In genomic region chr12:48890657-48891418, GRCh38 we compare ENCODE assay signal across 8 cellular contexts. TPM values are rescaled to one million over a fixed set of nuclear protein-coding genes. Genes with fewer than 3 reads are reported as not detected.
DNase-seq lines count a peak whose midpoint lies in the region; ATAC-seq lines count a peak whose summit lies in the region.

No MANE protein-coding gene starts in this region.

- ATAC-seq in GM21786 (IDR thresholded peaks at IDR 0.05; ENCODE audit: unreplicated experiment) (peak; percentile 50), aorta (ENCODE audit: low FRiP score) (peak; percentile 95)

- no peaks in the 10 kb centered on the region for H3K9me3 ChIP-seq in BLaER1 treated with 17β-estradiol and CSF1 and Interleukin-3, amounts not matched to agents 10 nM and 100 nM (replicated peaks in 1 of 11)
- H3K9me3 ChIP-seq in aorta (ENCODE audit: control insufficient read depth, low read length), result no peaks in the 10 kb centered on the region

- H3K36me3 ChIP-seq in BLaER1 treated with 17β-estradiol and CSF1 and Interleukin-3, amounts not matched to agents 10 nM and 100 nM, result no peaks in the 10 kb centered on the region
- H3K36me3 ChIP-seq in rectal smooth muscle tissue (ENCODE audit: control insufficient read depth, insufficient read depth, low read length) (no peaks in the 10 kb centered on the region), aorta (ENCODE audit: control insufficient read depth in 1 of 2, insufficient read depth in 2 of 2, low read length in 1 of 2) (no peaks in the 10 kb centered on the region)

- peak overlapping the region; percentile 46 for H3K4me3 Mint-ChIP-seq in T-helper 2 cell treated with Interferon-gamma antibody and Interleukin-4, amounts not matched to agents 5 μg/mL and 100 μg/mL, for 36 hours

- WGBS in aorta, 2 donors, result 3 to 4% methylated on average over 37 of the region's 37 CpGs

- H4K20me1 ChIP-seq in BLaER1 treated with 17β-estradiol and CSF1 and Interleukin-3, amounts not matched to agents 10 nM and 100 nM, result no peaks in the 10 kb centered on the region

- no peak overlapping the region for H3K4me3 ChIP-seq in BLaER1 treated with 17β-estradiol and CSF1 and Interleukin-3, amounts not matched to agents 10 nM and 100 nM
- peak overlapping the region; percentile 46 for H3K4me3 ChIP-seq in rectal smooth muscle tissue (ENCODE audit: low read length)
- peak overlapping the region in 1 of 2 donors; percentile 12 for H3K4me3 ChIP-seq in aorta (ENCODE audit: low read length in 2 of 2)

- intact Hi-C loops in aorta (cut with DNase I), result loop anchor here (1.0 to 2.0 kb wide), 2 partner anchors 38 kb away; partner anchors contain the start of gene DDX23 (in 1 of the 2)

- H3K27ac Mint-ChIP-seq in T-helper 2 cell treated with Interferon-gamma antibody and Interleukin-4, amounts not matched to agents 5 μg/mL and 100 μg/mL, for 36 hours, result no peak overlapping the region

- peaks cover 9 to 19% (median 12%) of the 10 kb centered on the region in 11 experiments; a peak in 21 of 22 replicates for H3K27me3 ChIP-seq in BLaER1 treated with 17β-estradiol and CSF1 and Interleukin-3, amounts not matched to agents 10 nM and 100 nM
- H3K27me3 ChIP-seq in rectal smooth muscle tissue (ENCODE audit: control insufficient read depth, insufficient read depth, low read length) (no peaks in the 10 kb centered on the region), aorta (ENCODE audit: control insufficient read depth in 1 of 2, insufficient read depth in 2 of 2, low read length in 1 of 2) (no peaks in the 10 kb centered on the region)

- no peaks in the 10 kb centered on the region for H3K36me3 Mint-ChIP-seq in T-helper 2 cell treated with Interferon-gamma antibody and Interleukin-4, amounts not matched to agents 5 μg/mL and 100 μg/mL, for 36 hours (ENCODE audit: low read depth)

- peaks cover 0 to 14% (median 6%) of the 10 kb centered on the region in 10 experiments; a peak in 8 of 20 replicates for H3K4me1 ChIP-seq in BLaER1 treated with 17β-estradiol and CSF1 and Interleukin-3, amounts not matched to agents 10 nM and 100 nM
- H3K4me1 ChIP-seq in rectal smooth muscle tissue (ENCODE audit: control insufficient read depth, insufficient read depth, low read length) (no peaks in the 10 kb centered on the region), aorta (ENCODE audit: control insufficient read depth in 1 of 2, insufficient read depth in 2 of 2, low read length in 2 of 2) (no peaks in the 10 kb centered on the region)

- H3K4me2 ChIP-seq in BLaER1 treated with 17β-estradiol and CSF1 and Interleukin-3, amounts not matched to agents 10 nM and 100 nM, result peak overlapping the region in 10 of 11 experiments; percentile 10 to 69 (median 46); a peak in 14 of 22 replicates

- no peak overlapping the region for H3K27ac ChIP-seq in BLaER1 treated with 17β-estradiol and CSF1 and Interleukin-3, amounts not matched to agents 10 nM and 100 nM
- H3K27ac ChIP-seq in rectal smooth muscle tissue (ENCODE audit: low read depth, low read length) (no peak overlapping the region), aorta (ENCODE audit: low read depth in 1 of 2, low read length in 2 of 2) (no peak overlapping the region)

- peak; percentile 76 for DNase-seq in NCI-H146 (lab: John Stamatoyannopoulos, UW)
- peak; percentile 72 for DNase-seq in T-helper 2 cell treated with Interferon-gamma antibody and Interleukin-4, amounts not matched to agents 5 μg/mL and 100 μg/mL, for 36 hours (ENCODE audit: low spot score)
- DNase-seq in anterior cingulate cortex (lab: John Stamatoyannopoulos, UW), result peak; percentile 34 to 90 (median 74)
- DNase-seq in hepatic stellate cell (ENCODE audit: low spot score), result peak; percentile 69
- DNase-seq in aorta, result peak; percentile 85 to 95

- no peaks in the 10 kb centered on the region for H3K9me3 Mint-ChIP-seq in T-helper 2 cell treated with Interferon-gamma antibody and Interleukin-4, amounts not matched to agents 5 μg/mL and 100 μg/mL, for 36 hours

- peak overlapping the region in 5 of 11 experiments; percentile 16 to 28 (median 25); a peak in 4 of 22 replicates for H3K9ac ChIP-seq in BLaER1 treated with 17β-estradiol and CSF1 and Interleukin-3, amounts not matched to agents 10 nM and 100 nM
- no peak overlapping the region for H3K9ac ChIP-seq in rectal smooth muscle tissue (ENCODE audit: low read length)

- H3K27me3 Mint-ChIP-seq in T-helper 2 cell treated with Interferon-gamma antibody and Interleukin-4, amounts not matched to agents 5 μg/mL and 100 μg/mL, for 36 hours (ENCODE audit: low read depth), result peaks cover 26% of the 10 kb centered on the region

- H3K4me1 Mint-ChIP-seq in T-helper 2 cell treated with Interferon-gamma antibody and Interleukin-4, amounts not matched to agents 5 μg/mL and 100 μg/mL, for 36 hours (ENCODE audit: low read depth), result peaks cover 6% of the 10 kb centered on the region

RNA-seq across cellular contexts. Expression of gene RND1, which starts 25.2 kb away (rescaled TPM):
- total RNA-seq in aorta, result 1 to 10 TPM; 3.7 TPM
- polyA plus RNA-seq in aorta, result under 1 TPM; 0.56 to 0.88 TPM

RNA-seq across cellular contexts. Expression of gene FKBP11, which starts 34.5 kb away (rescaled TPM):
- total RNA-seq in aorta, result 10 to 100 TPM; 35.7 to 41.4 TPM
- polyA plus RNA-seq in aorta, result 10 to 100 TPM; 14.3 to 51.3 TPM

RNA-seq across cellular contexts. Expression of gene DDX23, which starts 38.9 kb away (rescaled TPM):
- total RNA-seq in aorta, result 10 to 100 TPM; 52.2 to 77.2 TPM
- polyA plus RNA-seq in aorta, result 10 to 100 TPM; 25.9 to 48.1 TPM
